In the genomic region with DNA sequence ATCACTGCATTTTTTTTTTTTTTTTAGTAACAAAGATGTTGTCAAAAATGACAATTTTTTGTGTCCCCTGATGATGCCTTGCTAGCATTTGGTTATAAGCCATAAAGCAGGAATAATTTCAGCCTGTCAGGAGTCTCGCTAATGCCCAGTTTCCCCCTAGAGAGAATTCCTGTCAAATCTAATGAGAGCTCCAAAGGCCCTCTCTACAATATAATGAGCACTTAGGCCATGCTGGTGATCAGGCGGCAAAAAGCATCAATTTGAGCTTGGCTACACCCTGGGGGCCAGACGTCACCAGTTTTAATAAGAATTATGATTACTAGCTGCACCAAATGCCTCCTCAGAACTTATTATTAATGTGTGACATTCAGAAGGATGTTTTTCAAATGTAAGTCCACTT, we compare ENCODE assay signal across 1 cellular context.
TF ChIP-seq lines count a peak whose summit lies in the region.

No MANE protein-coding gene starts in this region.

TF ChIP-seq in GM23338, 12 proteins besides CTCF, POLR2A, EP300 and RAD21:
- TF ChIP-seq, protein P1, sequence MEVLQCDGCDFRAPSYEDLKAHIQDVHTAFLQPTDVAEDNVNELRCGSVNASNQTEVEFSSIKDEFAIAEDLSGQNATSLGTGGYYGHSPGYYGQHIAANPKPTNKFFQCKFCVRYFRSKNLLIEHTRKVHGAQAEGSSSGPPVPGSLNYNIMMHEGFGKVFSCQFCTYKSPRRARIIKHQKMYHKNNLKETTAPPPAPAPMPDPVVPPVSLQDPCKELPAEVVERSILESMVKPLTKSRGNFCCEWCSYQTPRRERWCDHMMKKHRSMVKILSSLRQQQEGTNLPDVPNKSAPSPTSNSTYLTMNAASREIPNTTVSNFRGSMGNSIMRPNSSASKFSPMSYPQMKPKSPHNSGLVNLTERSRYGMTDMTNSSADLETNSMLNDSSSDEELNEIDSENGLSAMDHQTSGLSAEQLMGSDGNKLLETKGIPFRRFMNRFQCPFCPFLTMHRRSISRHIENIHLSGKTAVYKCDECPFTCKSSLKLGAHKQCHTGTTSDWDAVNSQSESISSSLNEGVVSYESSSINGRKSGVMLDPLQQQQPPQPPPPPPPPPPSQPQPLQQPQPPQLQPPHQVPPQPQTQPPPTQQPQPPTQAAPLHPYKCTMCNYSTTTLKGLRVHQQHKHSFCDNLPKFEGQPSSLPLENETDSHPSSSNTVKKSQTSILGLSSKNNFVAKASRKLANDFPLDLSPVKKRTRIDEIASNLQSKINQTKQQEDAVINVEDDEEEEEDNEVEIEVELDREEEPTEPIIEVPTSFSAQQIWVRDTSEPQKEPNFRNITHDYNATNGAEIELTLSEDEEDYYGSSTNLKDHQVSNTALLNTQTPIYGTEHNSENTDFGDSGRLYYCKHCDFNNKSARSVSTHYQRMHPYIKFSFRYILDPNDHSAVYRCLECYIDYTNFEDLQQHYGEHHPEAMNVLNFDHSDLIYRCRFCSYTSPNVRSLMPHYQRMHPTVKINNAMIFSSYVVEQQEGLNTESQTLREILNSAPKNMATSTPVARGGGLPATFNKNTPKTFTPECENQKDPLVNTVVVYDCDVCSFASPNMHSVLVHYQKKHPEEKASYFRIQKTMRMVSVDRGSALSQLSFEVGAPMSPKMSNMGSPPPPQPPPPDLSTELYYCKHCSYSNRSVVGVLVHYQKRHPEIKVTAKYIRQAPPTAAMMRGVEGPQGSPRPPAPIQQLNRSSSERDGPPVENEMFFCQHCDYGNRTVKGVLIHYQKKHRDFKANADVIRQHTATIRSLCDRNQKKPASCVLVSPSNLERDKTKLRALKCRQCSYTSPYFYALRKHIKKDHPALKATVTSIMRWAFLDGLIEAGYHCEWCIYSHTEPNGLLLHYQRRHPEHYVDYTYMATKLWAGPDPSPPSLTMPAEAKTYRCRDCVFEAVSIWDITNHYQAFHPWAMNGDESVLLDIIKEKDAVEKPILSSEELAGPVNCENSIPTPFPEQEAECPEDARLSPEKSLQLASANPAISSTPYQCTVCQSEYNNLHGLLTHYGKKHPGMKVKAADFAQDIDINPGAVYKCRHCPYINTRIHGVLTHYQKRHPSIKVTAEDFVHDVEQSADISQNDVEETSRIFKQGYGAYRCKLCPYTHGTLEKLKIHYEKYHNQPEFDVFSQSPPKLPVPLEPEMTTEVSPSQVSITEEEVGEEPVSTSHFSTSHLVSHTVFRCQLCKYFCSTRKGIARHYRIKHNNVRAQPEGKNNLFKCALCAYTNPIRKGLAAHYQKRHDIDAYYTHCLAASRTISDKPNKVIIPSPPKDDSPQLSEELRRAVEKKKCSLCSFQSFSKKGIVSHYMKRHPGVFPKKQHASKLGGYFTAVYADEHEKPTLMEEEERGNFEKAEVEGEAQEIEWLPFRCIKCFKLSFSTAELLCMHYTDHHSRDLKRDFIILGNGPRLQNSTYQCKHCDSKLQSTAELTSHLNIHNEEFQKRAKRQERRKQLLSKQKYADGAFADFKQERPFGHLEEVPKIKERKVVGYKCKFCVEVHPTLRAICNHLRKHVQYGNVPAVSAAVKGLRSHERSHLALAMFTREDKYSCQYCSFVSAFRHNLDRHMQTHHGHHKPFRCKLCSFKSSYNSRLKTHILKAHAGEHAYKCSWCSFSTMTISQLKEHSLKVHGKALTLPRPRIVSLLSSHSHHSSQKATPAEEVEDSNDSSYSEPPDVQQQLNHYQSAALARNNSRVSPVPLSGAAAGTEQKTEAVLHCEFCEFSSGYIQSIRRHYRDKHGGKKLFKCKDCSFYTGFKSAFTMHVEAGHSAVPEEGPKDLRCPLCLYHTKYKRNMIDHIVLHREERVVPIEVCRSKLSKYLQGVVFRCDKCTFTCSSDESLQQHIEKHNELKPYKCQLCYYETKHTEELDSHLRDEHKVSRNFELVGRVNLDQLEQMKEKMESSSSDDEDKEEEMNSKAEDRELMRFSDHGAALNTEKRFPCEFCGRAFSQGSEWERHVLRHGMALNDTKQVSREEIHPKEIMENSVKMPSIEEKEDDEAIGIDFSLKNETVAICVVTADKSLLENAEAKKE (CRISPR knock-in tag; IDR thresholded peaks at IDR 0.05) = no peak
- TF ChIP-seq ZNF114 (CRISPR knock-in tag; IDR thresholded peaks at IDR 0.05) = no peak
- no peak for TF ChIP-seq REST (IDR thresholded peaks at IDR 0.05; ENCODE audit: unreplicated experiment)
- no peak for TF ChIP-seq NANOG (IDR thresholded peaks at IDR 0.05; ENCODE audit: borderline replicate concordance)
- no peak for TF ChIP-seq POLR2AphosphoS5 (IDR thresholded peaks at IDR 0.05; ENCODE audit: low read depth)
- TF ChIP-seq EZH2 (IDR thresholded peaks at IDR 0.05; ENCODE audit: low read depth, unreplicated experiment) = no peak
- no peak for TF ChIP-seq JUNB (IDR thresholded peaks at IDR 0.05; ENCODE audit: unreplicated experiment)
- TF ChIP-seq ZNF331 (CRISPR knock-in tag; IDR thresholded peaks at IDR 0.05; ENCODE audit: low read depth) = no peak
- no peak for TF ChIP-seq ETS1 (IDR thresholded peaks at IDR 0.05)
- no peak for TF ChIP-seq CREB1 (CRISPR knock-in tag; IDR thresholded peaks at IDR 0.05; ENCODE audit: low read depth)
- TF ChIP-seq STAT1 (IDR thresholded peaks at IDR 0.05; ENCODE audit: unreplicated experiment) = no peak
- no peak for TF ChIP-seq EZH2phosphoT487 (IDR thresholded peaks at IDR 0.05; ENCODE audit: unreplicated experiment)
